8 cellular contexts compared by ENCODE assay signal in genomic region chr12:51320695-51321320, GRCh38. TPM values are rescaled to one million over a fixed set of nuclear protein-coding genes. Genes with fewer than 3 reads are reported as not detected.
DNase-seq lines count a peak whose midpoint lies in the region; ATAC-seq and TF ChIP-seq lines count a peak whose summit lies in the region.

No MANE protein-coding gene starts in this region.

- ATAC-seq in activated T-cell treated with anti-CD3 and anti-CD28 coated beads, Interleukin-2, amount 50 U/mL, for 4 hours = no peak
- no peak for ATAC-seq in stimulated activated naive B cell treated with anti-CD40 and anti-IgM and Interleukin-4, amounts not matched to agents 10 μg/mL and 1 μg/mL and 100 μg/mL, for 72 hours (replicated peaks)
- no peak for ATAC-seq in GM19463 (IDR thresholded peaks at IDR 0.05; ENCODE audit: unreplicated experiment)

- H3K4me1 Mint-ChIP-seq in activated T-cell treated with anti-CD3 and anti-CD28 coated beads, Interleukin-2, amount 50 U/mL, for 4 hours (ENCODE audit: low read depth) = peaks cover 79% of the 10 kb centered on the region
- H3K4me1 Mint-ChIP-seq in stimulated activated naive B cell treated with anti-CD40 and anti-IgM and Interleukin-4, amounts not matched to agents 10 μg/mL and 1 μg/mL and 100 μg/mL, for 72 hours = peaks cover 52 to 80% of the 10 kb centered on the region in 2 donors

- H3K4me3 ChIP-seq in SJSA1 (no peak overlapping the region), esophagus squamous epithelium (no peak overlapping the region)

- WGBS in esophagus squamous epithelium, 2 donors = 36 to 53% methylated on average over 3 of the region's 3 CpGs

- no peaks in the 10 kb centered on the region for H3K27me3 Mint-ChIP-seq in activated T-cell treated with anti-CD3 and anti-CD28 coated beads, Interleukin-2, amount 50 U/mL, for 4 hours (ENCODE audit: low read depth)
- H3K27me3 Mint-ChIP-seq in stimulated activated naive B cell treated with anti-CD40 and anti-IgM and Interleukin-4, amounts not matched to agents 10 μg/mL and 1 μg/mL and 100 μg/mL, for 72 hours = no peaks in the 10 kb centered on the region

- no peak for DNase-seq in activated T-cell treated with anti-CD3 and anti-CD28 coated beads, Interleukin-2, amount 50 U/mL, for 4 hours
- DNase-seq in activated T-cell treated with anti-CD3 and anti-CD28 coated beads for 4 hours = no peak
- DNase-seq in SJSA1 (ENCODE audit: low read depth in 1 of 2, low spot score in 2 of 2) = peak; percentile 84 to 95
- DNase-seq in esophagus squamous epithelium (lab: John Stamatoyannopoulos, UW) = no peak
- no peak for DNase-seq in stimulated activated naive B cell treated with anti-CD40 and anti-IgM and Interleukin-4, amounts not matched to agents 10 μg/mL and 1 μg/mL and 100 μg/mL, for 72 hours
- no peak for DNase-seq in DMS153 (lab: John Stamatoyannopoulos, UW)
- DNase-seq in NK-92 treated with Interleukin-12 subunit alpha and Interleukin-12 subunit beta, amount 100 ng/mL, for 24 hours (lab: John Stamatoyannopoulos, UW) = no peak

- H3K27ac Mint-ChIP-seq in stimulated activated naive B cell treated with anti-CD40 and anti-IgM and Interleukin-4, amounts not matched to agents 10 μg/mL and 1 μg/mL and 100 μg/mL, for 72 hours = peak overlapping the region; percentile 67

- H3K36me3 ChIP-seq in SJSA1 = no peaks in the 10 kb centered on the region
- no peaks in the 10 kb centered on the region for H3K36me3 ChIP-seq in esophagus squamous epithelium

- no peaks in the 10 kb centered on the region for H3K27me3 ChIP-seq in SJSA1 (replicated peaks)
- no peaks in the 10 kb centered on the region for H3K27me3 ChIP-seq in esophagus squamous epithelium

- TF ChIP-seq POLR2A in esophagus squamous epithelium (IDR thresholded peaks at IDR 0.05) = no peak

- H3K27ac ChIP-seq in SJSA1 (peak overlapping the region; percentile 81), esophagus squamous epithelium (peak overlapping the region; percentile 23 to 90 (median 76))

- peaks cover 34% of the 10 kb centered on the region for H3K4me1 ChIP-seq in SJSA1 (replicated peaks)
- peaks cover 37 to 86% (median 42%) of the 10 kb centered on the region in 3 donors for H3K4me1 ChIP-seq in esophagus squamous epithelium

- H3K4me3 Mint-ChIP-seq in activated T-cell treated with anti-CD3 and anti-CD28 coated beads, Interleukin-2, amount 50 U/mL, for 4 hours = peak overlapping the region; percentile 74
- no peak overlapping the region for H3K4me3 Mint-ChIP-seq in stimulated activated naive B cell treated with anti-CD40 and anti-IgM and Interleukin-4, amounts not matched to agents 10 μg/mL and 1 μg/mL and 100 μg/mL, for 72 hours

- intact Hi-C loops in esophagus squamous epithelium (cut with DNase I) = no loop called here

- H3K9me3 ChIP-seq in SJSA1 (replicated peaks) (no peaks in the 10 kb centered on the region), esophagus squamous epithelium (no peaks in the 10 kb centered on the region)

- H3K36me3 Mint-ChIP-seq in activated T-cell treated with anti-CD3 and anti-CD28 coated beads, Interleukin-2, amount 50 U/mL, for 4 hours (ENCODE audit: insufficient read depth) = peaks cover 15% of the 10 kb centered on the region
- H3K36me3 Mint-ChIP-seq in stimulated activated naive B cell treated with anti-CD40 and anti-IgM and Interleukin-4, amounts not matched to agents 10 μg/mL and 1 μg/mL and 100 μg/mL, for 72 hours = peaks cover 6 to 19% of the 10 kb centered on the region in 2 donors

- no peaks in the 10 kb centered on the region for H3K9me3 Mint-ChIP-seq in activated T-cell treated with anti-CD3 and anti-CD28 coated beads, Interleukin-2, amount 50 U/mL, for 4 hours
- peaks cover 0 to 2% of the 10 kb centered on the region in 2 donors for H3K9me3 Mint-ChIP-seq in stimulated activated naive B cell treated with anti-CD40 and anti-IgM and Interleukin-4, amounts not matched to agents 10 μg/mL and 1 μg/mL and 100 μg/mL, for 72 hours

- TF ChIP-seq CTCF in esophagus squamous epithelium (IDR thresholded peaks at IDR 0.05) = no peak

RNA-seq across cellular contexts. Expression of gene BIN2, which starts 3.2 kb away (rescaled TPM):
- total RNA-seq in activated T-cell treated with anti-CD3 and anti-CD28 coated beads, Interleukin-2, amount 50 U/mL, for 4 hours = 10 to 100 TPM; 14.7 to 20.9 (median 16.4) TPM
- total RNA-seq in SJSA1 (2014; rRNA removed; shearing (Covaris generic)) = 0.08 TPM in 1 of 2 replicates, not detected in the other
- 1 to 10 TPM; 1.7 to 5.5 (median 3.3) TPM for total RNA-seq in esophagus squamous epithelium

RNA-seq across cellular contexts. Expression of gene CELA1, which starts 25.7 kb away (rescaled TPM):
- not detected for total RNA-seq in activated T-cell treated with anti-CD3 and anti-CD28 coated beads, Interleukin-2, amount 50 U/mL, for 4 hours
- 0.56 and 1.2 TPM in 2 replicates for total RNA-seq in SJSA1 (2014; rRNA removed; shearing (Covaris generic))
- not detected for total RNA-seq in esophagus squamous epithelium

RNA-seq across cellular contexts. Expression of gene SMAGP, which starts 50.6 kb away (rescaled TPM):
- total RNA-seq in activated T-cell treated with anti-CD3 and anti-CD28 coated beads, Interleukin-2, amount 50 U/mL, for 4 hours = under 1 TPM; 0.76 to 0.87 (median 0.79) TPM
- 22.8 and 32.5 TPM in 2 replicates for total RNA-seq in SJSA1 (2014; rRNA removed; shearing (Covaris generic))
- 100 to 1,000 TPM in 3 of 4 donors, 10 to 100 TPM in 1; 97.8 to 169 (median 124) TPM for total RNA-seq in esophagus squamous epithelium

Comparison
In these comparisons a context has a peak if more than half of its experiments do, and no peak if none do; other contexts are left out.
1. DNase-seq: peak in SJSA1 (2 of 2); none in activated T-cell treated with anti-CD3 and anti-CD28 coated beads, Interleukin-2, amount 50 U/mL, for 4 hours (single experiment), activated T-cell treated with anti-CD3 and anti-CD28 coated beads for 4 hours (single experiment), esophagus squamous epithelium (single experiment), stimulated activated naive B cell treated with anti-CD40 and anti-IgM and Interleukin-4, amounts not matched to agents 10 μg/mL and 1 μg/mL and 100 μg/mL, for 72 hours (single experiment), DMS153 (single experiment) and NK-92 treated with Interleukin-12 subunit alpha and Interleukin-12 subunit beta, amount 100 ng/mL, for 24 hours (single experiment).
2. RNA of gene SMAGP, which starts 50.6 kb away (total RNA-seq): 97.8 to 169 TPM in esophagus squamous epithelium and 22.8 to 32.5 TPM in SJSA1; 0.76 to 0.87 TPM in activated T-cell treated with anti-CD3 and anti-CD28 coated beads, Interleukin-2, amount 50 U/mL, for 4 hours; every median in the first group is over 10 times any median in the second.